In the genomic region with DNA sequence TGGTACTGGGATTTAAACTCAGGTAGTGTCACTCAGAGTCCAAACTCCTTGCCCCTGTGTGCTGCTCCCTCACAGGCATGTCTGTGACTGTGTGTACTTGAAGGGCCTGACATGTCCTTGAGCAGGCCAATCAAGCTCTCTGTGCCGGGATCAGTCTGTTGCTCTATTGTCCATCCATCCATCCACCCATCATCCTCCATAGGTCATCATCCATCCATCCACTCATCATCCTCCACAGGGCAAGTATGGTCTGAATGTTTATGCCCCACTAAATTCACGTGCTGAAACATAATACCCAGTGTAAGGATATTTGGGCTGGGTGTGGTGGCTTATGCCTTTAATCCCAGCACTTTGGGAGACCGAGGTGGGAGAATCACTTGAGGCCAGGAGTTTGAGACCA, we compare ENCODE assay signal across 25 cellular contexts.
"Had no signal": no experiment of that assay in that cellular context is flagged by ENCODE, and none has a peak within 500 bp of the region (broad histone marks: within the 10 kb centered on the region; RNA-seq: fewer than 3 reads in every experiment).

No MANE protein-coding gene starts in this region.

- H3K4me1 ChIP-seq: parathyroid adenoma, suprapubic skin, tibial artery had no signal

- H3K4me3 Mint-ChIP-seq: mesothelial cell of epicardium; naive B cell; natural killer cell; stimulated activated effector memory CD8-positive, alpha-beta T cell treated with anti-CD3 and anti-CD28 coated beads, Interleukin-12 subunit alpha, Interleukin-12 subunit beta, amount 100 ng/mL, for 72 hours; stimulated activated naive CD8-positive, alpha-beta T cell treated with anti-CD3 and anti-CD28 coated beads, Interleukin-15, Interleukin-2, amounts not matched to agents 100 ng/mL and 50 ng/mL, for 24 hours had no signal

- ATAC-seq: natural killer cell; sciatic nerve; stimulated activated effector memory CD8-positive, alpha-beta T cell treated with anti-CD3 and anti-CD28 coated beads, Interleukin-12 subunit alpha, Interleukin-12 subunit beta, amount 100 ng/mL, for 72 hours; upper lobe of right lung had no signal

- H3K36me3 Mint-ChIP-seq: mesothelial cell of epicardium; naive B cell; natural killer cell; stimulated activated effector memory CD8-positive, alpha-beta T cell treated with anti-CD3 and anti-CD28 coated beads, Interleukin-12 subunit alpha, Interleukin-12 subunit beta, amount 100 ng/mL, for 72 hours had no signal

- H3K9me3 ChIP-seq: left ventricle myocardium inferior, neutrophil, right atrium auricular region, spleen, suprapubic skin, thoracic aorta, tibial artery, upper lobe of right lung had no signal

- H3K4me2 ChIP-seq: hepatocyte had no signal

- H3K4me3 ChIP-seq: hepatocyte, left ventricle myocardium inferior, lung, right atrium auricular region, spleen, suprapubic skin, thoracic aorta, tibial artery, upper lobe of right lung had no signal

- H3K27me3 Mint-ChIP-seq: naive B cell; stimulated activated naive CD8-positive, alpha-beta T cell treated with anti-CD3 and anti-CD28 coated beads, Interleukin-15, Interleukin-2, amounts not matched to agents 100 ng/mL and 50 ng/mL, for 24 hours had no signal

- H3K27me3 ChIP-seq: hepatocyte, neutrophil, right atrium auricular region, spleen, suprapubic skin, tibial artery, upper lobe of right lung had no signal

- H3K79me2 ChIP-seq: hepatocyte, parathyroid adenoma had no signal

- H2AFZ ChIP-seq: hepatocyte, parathyroid adenoma had no signal

- FAIRE-seq: small intestine, urothelium cell line had no signal

- H3K4me1 Mint-ChIP-seq: stimulated activated effector memory CD8-positive, alpha-beta T cell treated with anti-CD3 and anti-CD28 coated beads, Interleukin-12 subunit alpha, Interleukin-12 subunit beta, amount 100 ng/mL, for 72 hours had no signal

- H3K9ac ChIP-seq: parathyroid adenoma had no signal

- H3K27ac ChIP-seq: hepatocyte, left ventricle myocardium inferior, neutrophil, parathyroid adenoma, spleen, suprapubic skin, thoracic aorta, tibial artery, upper lobe of right lung had no signal

- H3K9me3 Mint-ChIP-seq: mesothelial cell of epicardium; naive B cell; natural killer cell; stimulated activated effector memory CD8-positive, alpha-beta T cell treated with anti-CD3 and anti-CD28 coated beads, Interleukin-12 subunit alpha, Interleukin-12 subunit beta, amount 100 ng/mL, for 72 hours; stimulated activated naive CD8-positive, alpha-beta T cell treated with anti-CD3 and anti-CD28 coated beads, Interleukin-15, Interleukin-2, amounts not matched to agents 100 ng/mL and 50 ng/mL, for 24 hours had no signal

- DNase-seq: islet precursor cell; left ventricle myocardium inferior; mesendoderm; naive B cell; natural killer cell; occipital lobe; small intestine; spleen; stimulated activated CD4-positive, alpha-beta T cell treated with anti-CD3 and anti-CD28 coated beads, Interleukin-4, amount 100 ng/mL, for 24 hours; stimulated activated naive CD4-positive, alpha-beta T cell; tibial artery; trophoblast cell; upper lobe of right lung had no signal

- H3K27ac Mint-ChIP-seq: mesothelial cell of epicardium; natural killer cell; stimulated activated effector memory CD8-positive, alpha-beta T cell treated with anti-CD3 and anti-CD28 coated beads, Interleukin-12 subunit alpha, Interleukin-12 subunit beta, amount 100 ng/mL, for 72 hours; stimulated activated naive CD8-positive, alpha-beta T cell treated with anti-CD3 and anti-CD28 coated beads, Interleukin-15, Interleukin-2, amounts not matched to agents 100 ng/mL and 50 ng/mL, for 24 hours had no signal

- H3K36me3 ChIP-seq: left ventricle myocardium inferior, neutrophil, right atrium auricular region, spleen, suprapubic skin, thoracic aorta, tibial artery, upper lobe of right lung had no signal
